In the genomic region with DNA sequence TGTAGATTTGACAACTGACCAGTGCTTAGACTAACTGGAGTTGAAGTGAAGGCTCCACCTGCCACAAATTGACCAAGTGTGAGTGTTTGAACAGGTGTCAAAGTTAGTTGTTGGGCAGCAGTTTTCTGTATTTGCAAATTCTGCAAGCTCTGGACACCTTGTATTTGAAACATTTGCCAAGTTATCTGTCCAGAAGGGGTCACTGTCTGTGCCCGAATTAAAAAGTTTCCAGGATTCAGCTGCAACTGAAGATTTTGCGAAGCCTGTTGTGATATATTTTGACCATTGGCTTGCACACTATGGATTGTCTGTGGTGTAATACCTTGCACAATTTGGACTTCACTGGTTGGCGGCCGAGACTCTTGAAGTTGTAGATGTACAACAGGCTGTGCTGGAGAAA, we compare ENCODE assay signal across 1 cellular context.
TF ChIP-seq lines count a peak whose summit lies in the region.

No MANE protein-coding gene starts in this region.

TF ChIP-seq in IMR-90, 13 proteins besides CTCF, POLR2A, EP300 and RAD21 (continued from another document):
- TF ChIP-seq ELK1 (IDR thresholded peaks at IDR 0.05; ENCODE audit: borderline replicate concordance, low read depth, low read length) (no peak), MAFK (IDR thresholded peaks at IDR 0.05; ENCODE audit: low read depth, low read length) (no peak), BHLHE40 (IDR thresholded peaks at IDR 0.05; ENCODE audit: low read depth, low read length) (no peak), CHD1 (IDR thresholded peaks at IDR 0.05; ENCODE audit: low read depth, low read length) (no peak), FOS (IDR thresholded peaks at IDR 0.05; ENCODE audit: low read depth, low read length) (no peak), RCOR1 (IDR thresholded peaks at IDR 0.05; ENCODE audit: insufficient replicate concordance, low read length) (no peak), SMC3 (IDR thresholded peaks at IDR 0.05; ENCODE audit: low read depth, low read length) (no peak), NFE2L2 (IDR thresholded peaks at IDR 0.05; ENCODE audit: low read depth, low read length) (no peak), RFX5 (IDR thresholded peaks at IDR 0.05; ENCODE audit: low read depth, low read length) (no peak), MAZ (IDR thresholded peaks at IDR 0.05; ENCODE audit: borderline replicate concordance, low read depth, low read length) (no peak)
- TF ChIP-seq, protein P1, sequence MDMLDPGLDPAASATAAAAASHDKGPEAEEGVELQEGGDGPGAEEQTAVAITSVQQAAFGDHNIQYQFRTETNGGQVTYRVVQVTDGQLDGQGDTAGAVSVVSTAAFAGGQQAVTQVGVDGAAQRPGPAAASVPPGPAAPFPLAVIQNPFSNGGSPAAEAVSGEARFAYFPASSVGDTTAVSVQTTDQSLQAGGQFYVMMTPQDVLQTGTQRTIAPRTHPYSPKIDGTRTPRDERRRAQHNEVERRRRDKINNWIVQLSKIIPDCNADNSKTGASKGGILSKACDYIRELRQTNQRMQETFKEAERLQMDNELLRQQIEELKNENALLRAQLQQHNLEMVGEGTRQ (IDR thresholded peaks at IDR 0.05; ENCODE audit: low read depth, low read length) = no peak
